Comparison of ENCODE assay signal across 19 cellular contexts in the genomic region with DNA sequence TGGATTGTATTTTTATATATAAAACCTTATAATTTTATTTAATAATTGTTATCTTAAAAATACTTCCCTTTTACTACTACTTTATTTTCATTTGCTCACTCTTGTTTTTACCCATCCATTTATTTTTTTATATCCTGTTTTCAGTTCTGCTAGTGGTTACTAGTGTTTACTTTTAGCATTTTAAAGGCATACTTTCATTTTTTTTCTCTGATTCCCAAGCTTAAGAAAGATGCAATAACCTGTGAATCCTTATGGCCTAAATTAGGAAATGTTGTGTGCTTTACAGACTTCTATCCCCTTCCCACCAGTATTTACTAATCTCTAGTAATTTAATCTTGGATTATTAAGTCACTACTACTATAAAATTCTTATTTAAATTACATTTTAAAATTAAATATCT.
"Had no signal": no experiment of that assay in that cellular context is flagged by ENCODE, and none has a peak within 500 bp of the region (broad histone marks: within the 10 kb centered on the region; RNA-seq: fewer than 3 reads in every experiment).

No MANE protein-coding gene starts in this region.

- H3K4me3 ChIP-seq: coronary artery, esophagus squamous epithelium, ovary, vagina had no signal

- H3K4me3 Mint-ChIP-seq: activated CD4-positive, alpha-beta T cell treated with anti-CD3 and anti-CD28 coated beads, Interleukin-2, amount 10 ng/mL, durations not matched to agents 7 days and 5 days; activated CD8-positive, alpha-beta T cell treated with anti-CD3 and anti-CD28 coated beads, Interleukin-2, amount 10 ng/mL, durations not matched to agents 7 days and 5 days; activated naive CD4-positive, alpha-beta T cell treated with anti-CD3 and anti-CD28 coated beads, Interleukin-2, amount 50 U/mL, for 24 hours; activated T-helper 1 cell treated with anti-CD3 and anti-CD28 coated beads, Interleukin-12 subunit alpha, Interleukin-12 subunit beta, Interleukin-2, Interleukin-4 antibody, amounts not matched to agents 30 ng/mL and 10 ng/mL and 1 ng/mL, durations not matched to agents 14 hours and 24 hours and 36 hours; endodermal cell; mesothelial cell of epicardium; naive thymus-derived CD8-positive, alpha-beta T cell; type B pancreatic cell had no signal

- H3K27me3 ChIP-seq: esophagus squamous epithelium, ovary, vagina had no signal

- DNase-seq: activated CD4-positive, alpha-beta T cell treated with anti-CD3 and anti-CD28 coated beads, Interleukin-2, amount 10 ng/mL, durations not matched to agents 7 days and 5 days; activated CD8-positive, alpha-beta T cell treated with anti-CD3 and anti-CD28 coated beads, Interleukin-2, amount 10 ng/mL, durations not matched to agents 7 days and 5 days; activated gamma-delta T cell treated with Interleukin-2 at 50 U/mL for 16 hours; central memory CD4-positive, alpha-beta T cell; esophagus squamous epithelium; naive thymus-derived CD8-positive, alpha-beta T cell; right cardiac atrium; stimulated activated CD4-positive, alpha-beta T cell treated with anti-CD3 and anti-CD28 coated beads, Interleukin-1b, Interleukin-23, amount 100 ng/mL, for 48 hours had no signal

- H3K27ac ChIP-seq: coronary artery, esophagus squamous epithelium, ovary, vagina, VCaP had no signal

- H3K9me3 Mint-ChIP-seq: activated CD4-positive, alpha-beta T cell treated with anti-CD3 and anti-CD28 coated beads, Interleukin-2, amount 10 ng/mL, durations not matched to agents 7 days and 5 days; activated naive CD4-positive, alpha-beta T cell treated with anti-CD3 and anti-CD28 coated beads, Interleukin-2, amount 50 U/mL, for 24 hours; activated T-helper 1 cell treated with anti-CD3 and anti-CD28 coated beads, Interleukin-12 subunit alpha, Interleukin-12 subunit beta, Interleukin-2, Interleukin-4 antibody, amounts not matched to agents 30 ng/mL and 10 ng/mL and 1 ng/mL, durations not matched to agents 14 hours and 24 hours and 36 hours; endodermal cell; mesothelial cell of epicardium; naive thymus-derived CD8-positive, alpha-beta T cell; type B pancreatic cell had no signal

- H3K36me3 Mint-ChIP-seq: activated naive CD4-positive, alpha-beta T cell treated with anti-CD3 and anti-CD28 coated beads, Interleukin-2, amount 50 U/mL, for 24 hours; mesothelial cell of epicardium; naive thymus-derived CD8-positive, alpha-beta T cell had no signal

- H3K9me3 ChIP-seq: esophagus squamous epithelium, ovary, vagina had no signal

- H3K27ac Mint-ChIP-seq: activated CD4-positive, alpha-beta T cell treated with anti-CD3 and anti-CD28 coated beads, Interleukin-2, amount 10 ng/mL, durations not matched to agents 7 days and 5 days; activated CD8-positive, alpha-beta T cell treated with anti-CD3 and anti-CD28 coated beads, Interleukin-2, amount 10 ng/mL, durations not matched to agents 7 days and 5 days; activated naive CD4-positive, alpha-beta T cell treated with anti-CD3 and anti-CD28 coated beads, Interleukin-2, amount 50 U/mL, for 24 hours; activated T-helper 1 cell treated with anti-CD3 and anti-CD28 coated beads, Interleukin-12 subunit alpha, Interleukin-12 subunit beta, Interleukin-2, Interleukin-4 antibody, amounts not matched to agents 30 ng/mL and 10 ng/mL and 1 ng/mL, durations not matched to agents 14 hours and 24 hours and 36 hours; endodermal cell; mesothelial cell of epicardium; naive thymus-derived CD8-positive, alpha-beta T cell; type B pancreatic cell had no signal

- H3K27me3 Mint-ChIP-seq: activated CD4-positive, alpha-beta T cell treated with anti-CD3 and anti-CD28 coated beads, Interleukin-2, amount 10 ng/mL, durations not matched to agents 7 days and 5 days; activated naive CD4-positive, alpha-beta T cell treated with anti-CD3 and anti-CD28 coated beads, Interleukin-2, amount 50 U/mL, for 24 hours; type B pancreatic cell had no signal

- ATAC-seq: activated CD4-positive, CD25-positive, alpha-beta regulatory T cell treated with anti-CD3 and anti-CD28 coated beads, Interleukin-2, amount 50 U/mL, for 24 hours; activated CD8-positive, alpha-beta T cell treated with anti-CD3 and anti-CD28 coated beads, Interleukin-2, amount 10 ng/mL, durations not matched to agents 7 days and 5 days; left lobe of liver; naive thymus-derived CD8-positive, alpha-beta T cell; right cardiac atrium had no signal

- H3K36me3 ChIP-seq: ovary, vagina had no signal
